In genomic region chr14:64464695-64465094, GRCh38 we compare ENCODE assay signal across 8 cellular contexts. TPM values are rescaled to one million over a fixed set of nuclear protein-coding genes. Genes with fewer than 3 reads are reported as not detected.
DNase-seq lines count a peak whose midpoint lies in the region; ATAC-seq and TF ChIP-seq lines count a peak whose summit lies in the region.

No MANE protein-coding gene starts in this region.

- no peaks in the 10 kb centered on the region for H3K9me3 ChIP-seq in tibial artery

- TF ChIP-seq CTCF in kidney epithelial cell (IDR thresholded peaks at IDR 0.05; ENCODE audit: insufficient read depth, low read length, poor library complexity, severe bottlenecking) (no peak), tibial artery (IDR thresholded peaks at IDR 0.05) (no peak)

- peaks cover 4 to 11% of the 10 kb centered on the region in 2 donors for H3K36me3 Mint-ChIP-seq in activated naive CD4-positive, alpha-beta T cell treated with anti-CD3 and anti-CD28 coated beads, Interleukin-2, amount 50 U/mL, for 72 hours

- H3K27me3 ChIP-seq in kidney epithelial cell (ENCODE audit: control insufficient read depth, insufficient read depth, low read length): no peaks in the 10 kb centered on the region
- no peaks in the 10 kb centered on the region for H3K27me3 ChIP-seq in tibial artery

- in situ Hi-C loops in G401 (cut with HindIII; ENCODE audit: low sequenced_read_pairs): no loop called here

- H3K9me3 Mint-ChIP-seq in activated naive CD4-positive, alpha-beta T cell treated with anti-CD3 and anti-CD28 coated beads, Interleukin-2, amount 50 U/mL, for 72 hours: no peaks in the 10 kb centered on the region

- peak overlapping the region; percentile 78 to 79 for H3K27ac ChIP-seq in tibial artery

- H3K4me1 ChIP-seq in tibial artery: peaks cover 0 to 19% (median 7%) of the 10 kb centered on the region in 4 donors

- peaks cover 3% of the 10 kb centered on the region for H3K36me3 ChIP-seq in kidney epithelial cell (ENCODE audit: control insufficient read depth, insufficient read depth, low read length)
- H3K36me3 ChIP-seq in tibial artery: peaks cover 0 to 10% (median 0%) of the 10 kb centered on the region in 3 donors

- H3K4me3 ChIP-seq in kidney epithelial cell (ENCODE audit: low read depth, low read length) (peak overlapping the region; percentile 60), tibial artery (peak overlapping the region; percentile 64 to 69)

- ATAC-seq in activated naive CD4-positive, alpha-beta T cell treated with anti-CD3 and anti-CD28 coated beads, Interleukin-2, amount 50 U/mL, for 72 hours: peak in 1 of 2 donors; percentile 1

- H3K27ac Mint-ChIP-seq in activated naive CD4-positive, alpha-beta T cell treated with anti-CD3 and anti-CD28 coated beads, Interleukin-2, amount 50 U/mL, for 72 hours: peak overlapping the region; percentile 35 to 75

- peak; percentile 44 for DNase-seq in G401 (ENCODE audit: low spot score)
- peak; percentile 6 for DNase-seq in HuH-7 (ENCODE audit: low spot score)
- DNase-seq in activated naive CD4-positive, alpha-beta T cell treated with anti-CD3 and anti-CD28 coated beads, Interleukin-2, amount 50 U/mL, for 72 hours (ENCODE audit: low spot score in 2 of 2): no peak
- no peak for DNase-seq in kidney epithelial cell (ENCODE audit: low read depth)
- no peak for DNase-seq in tibial artery
- no peak for DNase-seq in EL
- DNase-seq in posterior cingulate gyrus: no peak
- DNase-seq in AML-193 (lab: John Stamatoyannopoulos, UW): no peak

- intact Hi-C loops in tibial artery (cut with DNase I; ENCODE audit: low total_unique reads): no loop called here
- intact Hi-C loops in posterior cingulate gyrus (cut with DNase I): loop anchor here (5.0 kb wide), 1 partner anchor 77 kb away; the partner anchor contains the start of gene MTHFD1

RNA-seq across cellular contexts. Expression of gene AKAP5, which starts 0.6 kb away (rescaled TPM):
- total RNA-seq in G401 (2014; rRNA removed; shearing (Covaris generic)): 1.5 and 2.1 TPM in 2 replicates
- 1 to 10 TPM; 1.4 to 1.8 TPM for total RNA-seq in activated naive CD4-positive, alpha-beta T cell treated with anti-CD3 and anti-CD28 coated beads, Interleukin-2, amount 50 U/mL, for 72 hours
- 1.2 and 1.5 TPM in 2 replicates for total RNA-seq in kidney epithelial cell

RNA-seq across cellular contexts. Expression of gene ZBTB25, which starts 38.9 kb away (rescaled TPM):
- total RNA-seq in G401 (2014; rRNA removed; shearing (Covaris generic)): 1.2 and 3.1 TPM in 2 replicates
- 10 to 100 TPM; 38.1 to 50.7 TPM for total RNA-seq in activated naive CD4-positive, alpha-beta T cell treated with anti-CD3 and anti-CD28 coated beads, Interleukin-2, amount 50 U/mL, for 72 hours
- total RNA-seq in kidney epithelial cell: 7.4 and 10.1 TPM in 2 replicates

RNA-seq across cellular contexts. Expression of gene ZBTB1, which starts 39.9 kb away (rescaled TPM):
- total RNA-seq in G401 (2014; rRNA removed; shearing (Covaris generic)): 31.6 and 38.0 TPM in 2 replicates
- total RNA-seq in activated naive CD4-positive, alpha-beta T cell treated with anti-CD3 and anti-CD28 coated beads, Interleukin-2, amount 50 U/mL, for 72 hours: 10 to 100 TPM; 49.6 to 69.7 TPM
- total RNA-seq in kidney epithelial cell: 44.1 and 46.3 TPM in 2 replicates

Comparison
In these comparisons a context has a peak if more than half of its experiments do, and no peak if none do; other contexts are left out.
1. DNase-seq: peak in G401 (single experiment) and HuH-7 (single experiment); none in activated naive CD4-positive, alpha-beta T cell treated with anti-CD3 and anti-CD28 coated beads, Interleukin-2, amount 50 U/mL, for 72 hours (0 of 2), kidney epithelial cell (single experiment), tibial artery (0 of 2), EL (single experiment), posterior cingulate gyrus (0 of 10) and AML-193 (0 of 2).